10 cellular contexts compared by ENCODE assay signal in genomic region chr11:100929377-100929776, GRCh38.
DNase-seq lines count a peak whose midpoint lies in the region; ATAC-seq, FAIRE-seq and TF ChIP-seq lines count a peak whose summit lies in the region.
"Had no signal": no experiment of that assay in that cellular context is flagged by ENCODE, and none has a peak within 500 bp of the region (broad histone marks: within the 10 kb centered on the region; RNA-seq: fewer than 3 reads in every experiment).

No MANE protein-coding gene starts in this region.

- no peak overlapping the region for H3K4me3 Mint-ChIP-seq in activated CD4-positive, alpha-beta memory T cell treated with anti-CD3 and anti-CD28 coated beads for 36 hours
- H3K4me3 Mint-ChIP-seq: neural progenitor cell had no signal

- H3K4me1 Mint-ChIP-seq in activated CD4-positive, alpha-beta memory T cell treated with anti-CD3 and anti-CD28 coated beads for 36 hours (ENCODE audit: low read depth) = no peaks in the 10 kb centered on the region

- no peak overlapping the region for H3K4me3 ChIP-seq in fibroblast of pulmonary artery (replicated peaks; ENCODE audit: low read depth, low read length)
- H3K4me3 ChIP-seq: neural progenitor cell had no signal

- H3K27me3 Mint-ChIP-seq in activated CD4-positive, alpha-beta memory T cell treated with anti-CD3 and anti-CD28 coated beads for 36 hours = no peaks in the 10 kb centered on the region

- POLR2A ChIA-PET in activated CD4-positive, alpha-beta memory T cell treated with anti-CD3 and anti-CD28 coated beads for 36 hours (lab: Charles Lee) = no interaction called here

- H3K36me3 Mint-ChIP-seq in activated CD4-positive, alpha-beta memory T cell treated with anti-CD3 and anti-CD28 coated beads for 36 hours = no peaks in the 10 kb centered on the region
- H3K36me3 Mint-ChIP-seq: neural progenitor cell had no signal

- intact Hi-C loops in activated CD4-positive, alpha-beta memory T cell treated with anti-CD3 and anti-CD28 coated beads for 36 hours (cut with micrococcal nuclease) = no loop called here

- DNase-seq in M059J (ENCODE audit: low read depth) = peak; percentile 51
- peak; percentile 52 for DNase-seq in fibroblast of pulmonary artery (ENCODE audit: low read depth)
- DNase-seq in activated CD4-positive, alpha-beta memory T cell treated with anti-CD3 and anti-CD28 coated beads for 36 hours = no peak
- DNase-seq in urothelium cell line (ENCODE audit: low spot score) = no peak
- no peak for DNase-seq in NCI-H2227 treated with DMSO at 0.1 percent for 48 hours (lab: John Stamatoyannopoulos, UW)
- DNase-seq in HK-2 (ENCODE audit: unreplicated experiment) = no peak
- DNase-seq: DMS79 had no signal

- TF ChIP-seq CTCF in fibroblast of pulmonary artery (IDR thresholded peaks at IDR 0.05; ENCODE audit: low read length, missing control alignments) = no peak

- ATAC-seq in GM18870 (IDR thresholded peaks at IDR 0.05; ENCODE audit: unreplicated experiment) (peak; percentile 65), HG02642 (IDR thresholded peaks at IDR 0.05; ENCODE audit: poor library complexity, unreplicated experiment) (peak; percentile 69)

- FAIRE-seq in urothelium cell line (lab: Jason Lieb, UNC) = no peak

- CTCF ChIA-PET in activated CD4-positive, alpha-beta memory T cell treated with anti-CD3 and anti-CD28 coated beads for 36 hours (lab: Charles Lee) = no interaction called here

- no peak overlapping the region for H3K27ac Mint-ChIP-seq in activated CD4-positive, alpha-beta memory T cell treated with anti-CD3 and anti-CD28 coated beads for 36 hours
- H3K27ac Mint-ChIP-seq: neural progenitor cell had no signal

- H3K9me3 Mint-ChIP-seq in activated CD4-positive, alpha-beta memory T cell treated with anti-CD3 and anti-CD28 coated beads for 36 hours = no peaks in the 10 kb centered on the region
- H3K9me3 Mint-ChIP-seq: neural progenitor cell had no signal

Comparison
In these comparisons a context has a peak if more than half of its experiments do, and no peak if none do; other contexts are left out.
1. DNase-seq: peak in M059J (single experiment) and fibroblast of pulmonary artery (single experiment); none in activated CD4-positive, alpha-beta memory T cell treated with anti-CD3 and anti-CD28 coated beads for 36 hours (single experiment), urothelium cell line (single experiment), NCI-H2227 treated with DMSO at 0.1 percent for 48 hours (single experiment) and HK-2 (single experiment).